21 cellular contexts compared by ENCODE assay signal in genomic region chr10:129910861-129911260, GRCh38. TPM values are rescaled to one million over a fixed set of nuclear protein-coding genes. Genes with fewer than 3 reads are reported as not detected.
"Had no signal": no experiment of that assay in that cellular context is flagged by ENCODE, and none has a peak within 500 bp of the region (broad histone marks: within the 10 kb centered on the region; RNA-seq: fewer than 3 reads in every experiment).

No MANE protein-coding gene starts in this region.

- H3K9me3 ChIP-seq: SK-N-SH had no signal

- H3K4me2 ChIP-seq: SK-N-SH had no signal

- H3K9ac ChIP-seq: SK-N-SH had no signal

- DNase-seq: KBM-7, NCI-H1092, NCI-H1105 treated with DMSO at 0.1 percent for 48 hours, NCI-H1417 treated with DMSO at 0.1 percent for 48 hours, NCI-H146, NCI-H1694 treated with DMSO at 0.1 percent for 48 hours, NCI-H1930, NCI-H2081, NCI-H2107, NCI-H2227 treated with DMSO at 0.1 percent for 48 hours, NCI-H524, NCI-H526 treated with DMSO at 0.1 percent for 48 hours, NCI-H774, PC-3, SHP77, SK-N-SH had no signal

- H3K27ac ChIP-seq: RWPE1 had no signal

RNA-seq across cellular contexts. Expression of gene EBF3, which starts 53.2 kb away (rescaled TPM):
- total RNA-seq: HT-29, MCF 10A, NCI-H460, OCI-LY7, PC-3 had no signal
- polyA plus RNA-seq: SK-N-SH had no signal
